In genomic region chr6:110690916-110691315, GRCh38 we compare ENCODE assay signal across 24 cellular contexts.
DNase-seq lines count a peak whose midpoint lies in the region; ATAC-seq, FAIRE-seq and TF ChIP-seq lines count a peak whose summit lies in the region.
"Had no signal": no experiment of that assay in that cellular context is flagged by ENCODE, and none has a peak within 500 bp of the region (broad histone marks: within the 10 kb centered on the region; RNA-seq: fewer than 3 reads in every experiment).

No MANE protein-coding gene starts in this region.

- no TSS peak for BruUV-seq in Calu3 (replicated peaks; lab: Mats Ljungman, UMichigan)

- ATAC-seq in A549 (no peak), mucosa of descending colon (no peak), HG02759 (IDR thresholded peaks at IDR 0.05; ENCODE audit: unreplicated experiment) (no peak)
- ATAC-seq: CD8-positive, alpha-beta T cell had no signal

- peak overlapping the region; percentile 94 for H3K27ac ChIP-seq in 22Rv1
- H3K27ac ChIP-seq in A549 = peak overlapping the region; percentile 18 to 72; a peak in 3 of 6 replicates
- H3K27ac ChIP-seq: BLaER1 treated with 17β-estradiol and CSF1 and Interleukin-3, amounts not matched to agents 10 nM and 100 nM had no signal

- DNase-seq in A549 (ENCODE audit: low read depth in 1 of 2, low spot score in 1 of 2) (no peak), RCC 7860 (ENCODE audit: low spot score) (no peak), glomerular visceral epithelial cell (ENCODE audit: extremely low spot score) (peak; percentile 3), mucosa of descending colon (no peak), Calu3 (no peak), GDM1 (lab: John Stamatoyannopoulos, UW) (no peak)
- DNase-seq: 8988T; AML-193; Caco-2; CD4-positive, alpha-beta T cell; CD8-positive, alpha-beta T cell; DMS 273 treated with DMSO at 0.1 percent for 48 hours; DMS153; DMS53; DMS79; DND-41; EL; GF-D8 had no signal

- no peak overlapping the region for H3K4me3 ChIP-seq in A549
- no peak overlapping the region for H3K4me3 ChIP-seq in mucosa of descending colon
- H3K4me3 ChIP-seq: BLaER1 treated with 17β-estradiol and CSF1 and Interleukin-3, amounts not matched to agents 10 nM and 100 nM had no signal

- no peaks in the 10 kb centered on the region for H3K36me3 ChIP-seq in mucosa of descending colon (ENCODE audit: low read depth)

- CTCF ChIA-PET in A549 (lab: Yijun Ruan, JAX) (interaction anchor here (1.6 to 1.9 kb wide), 3 partner anchors 9 to 188 kb away, joined by 4 to 5 read pairs (median 5); no protein-coding TSS in a partner anchor), Calu3 (lab: Charles Lee) (no interaction called here)

- no peak for TF ChIP-seq POLR2A in A549 (IDR thresholded peaks at IDR 0.05; ENCODE audit: low read length)

- H3K9me3 ChIP-seq in A549 (no peaks in the 10 kb centered on the region), mucosa of descending colon (no peaks in the 10 kb centered on the region)
- H3K9me3 ChIP-seq: Caco-2 had no signal

- H3K4me2 ChIP-seq in A549 = peak overlapping the region; percentile 50

- H3K27ac Mint-ChIP-seq in Calu3 (ENCODE audit: unreplicated experiment) = no peak overlapping the region
- H3K27ac Mint-ChIP-seq: B cell; CD4-positive, alpha-beta T cell; CD8-positive, alpha-beta T cell had no signal

- H3K4me1 Mint-ChIP-seq in Calu3 (ENCODE audit: low read depth, unreplicated experiment) = peaks cover 32% of the 10 kb centered on the region

- no peak for TF ChIP-seq EP300 in A549 (IDR thresholded peaks at IDR 0.05)

- no peak for TF ChIP-seq RAD21 in A549 (conservative IDR thresholded peaks at IDR 0.05 in 1 of 2, IDR thresholded peaks at IDR 0.05 in 1 of 2)

- FAIRE-seq in A549 (lab: Jason Lieb, UNC) (no peak), RCC 7860 (lab: Jason Lieb, UNC) (peak; percentile 20)
- FAIRE-seq: GM12891, GM19239 had no signal

- TF ChIP-seq CTCF in 22Rv1 (IDR thresholded peaks at IDR 0.05) (no peak), A549 (IDR thresholded peaks at IDR 0.05) (no peak), mucosa of descending colon (IDR thresholded peaks at IDR 0.05) (no peak), Calu3 (IDR thresholded peaks at IDR 0.05; ENCODE audit: unreplicated experiment) (no peak)

- H3K9me3 Mint-ChIP-seq in Calu3 (ENCODE audit: low read depth, unreplicated experiment) = no peaks in the 10 kb centered on the region
- H3K9me3 Mint-ChIP-seq: CD4-positive, alpha-beta T cell; CD8-positive, alpha-beta T cell had no signal

- WGBS in A549 (ENCODE audit: missing lambda C conversion rate) = 57% methylated on average over 5 of the region's 5 CpGs

- POLR2A ChIA-PET in A549 (lab: Yijun Ruan, JAX) = no interaction called here

- H3K4me1 ChIP-seq in A549 (peaks cover 33% of the 10 kb centered on the region), mucosa of descending colon (ENCODE audit: low read depth) (peaks cover 7% of the 10 kb centered on the region)

- H3K27me3 Mint-ChIP-seq in Calu3 (ENCODE audit: unreplicated experiment) = no peaks in the 10 kb centered on the region
- H3K27me3 Mint-ChIP-seq: B cell; CD4-positive, alpha-beta T cell had no signal

- H3K4me3 Mint-ChIP-seq in Calu3 (ENCODE audit: low read depth, unreplicated experiment) = no peak overlapping the region
- H3K4me3 Mint-ChIP-seq: B cell; CD4-positive, alpha-beta T cell; CD8-positive, alpha-beta T cell had no signal

- intact Hi-C loops in mucosa of descending colon (cut with DNase I, micrococcal nuclease) = no loop called here
- intact Hi-C loops in Calu3 (cut with micrococcal nuclease; ENCODE audit: unreplicated experiment) = no loop called here

- peaks cover 8% of the 10 kb centered on the region for H3K36me3 Mint-ChIP-seq in Calu3 (ENCODE audit: insufficient read depth, unreplicated experiment)

TF ChIP-seq in A549, 52 proteins besides CTCF, POLR2A, EP300 and RAD21:
- TF ChIP-seq BHLHE40 (IDR thresholded peaks at IDR 0.05; ENCODE audit: low read depth, low read length) (no peak), EHF (CRISPR knock-in tag; IDR thresholded peaks at IDR 0.05) (no peak), TP53 (CRISPR knock-in tag; IDR thresholded peaks at IDR 0.05) (no peak), HMGXB4 (CRISPR knock-in tag; IDR thresholded peaks at IDR 0.05; ENCODE audit: borderline replicate concordance) (no peak), CBX8 (IDR thresholded peaks at IDR 0.05) (no peak)
